Comparison of ENCODE assay signal across 1 cellular context in the genomic region with DNA sequence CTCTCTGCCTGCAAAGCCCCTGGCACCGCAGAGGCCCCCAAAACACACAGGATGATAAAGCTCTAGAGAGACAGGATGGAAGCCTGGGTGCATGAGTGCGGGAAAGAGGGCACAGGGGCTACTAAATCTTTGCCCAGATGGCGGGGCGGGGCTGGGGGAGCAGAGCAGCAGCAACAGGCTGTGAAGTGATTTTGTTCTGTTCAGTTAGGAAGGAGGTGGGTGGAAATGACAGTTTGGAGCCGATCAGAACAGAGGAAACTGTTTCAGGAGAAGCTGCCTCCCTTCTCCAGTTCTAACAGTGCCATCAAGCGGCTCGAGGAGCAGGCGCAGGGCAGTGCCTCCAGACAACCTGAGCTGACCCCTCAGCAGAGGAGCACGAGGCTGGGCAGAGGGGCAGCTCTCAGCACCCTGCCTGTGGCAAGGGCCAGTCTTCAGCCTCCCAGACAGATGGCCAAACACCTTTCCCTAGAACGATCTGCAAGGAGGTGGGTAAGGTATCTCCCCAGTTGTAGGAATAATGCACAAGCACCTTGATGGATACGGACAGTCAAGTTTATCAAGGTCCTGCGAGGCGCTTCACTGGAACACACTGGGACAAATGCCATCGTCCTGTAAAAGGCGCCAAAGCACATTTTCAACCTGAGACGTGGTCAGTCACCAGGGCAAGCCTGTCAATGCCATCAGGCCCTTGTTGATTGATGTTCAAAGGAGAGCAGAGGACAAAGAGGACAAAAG.
A peak's percentile ranks its signal among the peaks of the same experiment; 100 is the strongest.
TF ChIP-seq lines count a peak whose summit lies in the region.

No MANE protein-coding gene starts in this region.

TF ChIP-seq in IMR-90, 13 proteins besides CTCF, POLR2A, EP300 and RAD21 (continued from another document):
- TF ChIP-seq MXI1 (IDR thresholded peaks at IDR 0.05; ENCODE audit: borderline replicate concordance, low read depth, low read length) (0 out of 2 replicates have a peak, but pooled peaks have one; percentile 6), BHLHE40 (IDR thresholded peaks at IDR 0.05; ENCODE audit: low read depth, low read length) (peak; percentile 23; the same call in 1 of the 2 replicates), NFE2L2 (IDR thresholded peaks at IDR 0.05; ENCODE audit: low read depth, low read length) (no peak)
